In the genomic region with DNA sequence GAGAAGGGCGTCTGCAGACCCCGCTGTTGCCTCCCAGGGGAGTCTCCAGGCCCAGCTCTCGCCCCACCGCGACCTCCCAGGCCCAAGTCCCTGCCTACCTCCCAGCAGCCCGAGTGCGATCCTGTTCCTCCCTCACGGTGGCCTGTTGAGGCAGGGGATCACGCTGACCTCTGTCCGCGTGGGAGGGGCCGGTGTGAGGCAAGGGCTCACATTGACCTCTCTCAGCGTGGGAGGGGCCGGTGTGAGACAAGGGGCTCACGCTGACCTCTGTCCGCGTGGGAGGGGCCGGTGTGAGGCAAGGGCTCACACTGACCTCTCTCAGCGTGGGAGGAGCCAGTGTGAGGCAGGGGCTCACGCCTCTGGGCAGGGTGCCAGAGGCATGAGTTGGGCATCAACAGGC, we compare ENCODE assay signal across 13 cellular contexts. TPM values are rescaled to one million over a fixed set of nuclear protein-coding genes. Genes with fewer than 3 reads are reported as not detected.
"Had no signal": no experiment of that assay in that cellular context is flagged by ENCODE, and none has a peak within 500 bp of the region (broad histone marks: within the 10 kb centered on the region; RNA-seq: fewer than 3 reads in every experiment).

No MANE protein-coding gene starts in this region.

RNA-seq across cellular contexts. Expression of a gene that starts 40.6 kb away (rescaled TPM):
- total RNA-seq: left lung, lower leg skin, lung, mesothelial cell of epicardium, mononuclear cell, natural killer cell, omental fat pad, progenitor cell of endocrine pancreas, stomach, transverse colon, upper lobe of left lung had no signal
- polyA plus RNA-seq: keratinocyte, lung, neural cell, stomach had no signal
